1 cellular context compared by ENCODE assay signal in the genomic region with DNA sequence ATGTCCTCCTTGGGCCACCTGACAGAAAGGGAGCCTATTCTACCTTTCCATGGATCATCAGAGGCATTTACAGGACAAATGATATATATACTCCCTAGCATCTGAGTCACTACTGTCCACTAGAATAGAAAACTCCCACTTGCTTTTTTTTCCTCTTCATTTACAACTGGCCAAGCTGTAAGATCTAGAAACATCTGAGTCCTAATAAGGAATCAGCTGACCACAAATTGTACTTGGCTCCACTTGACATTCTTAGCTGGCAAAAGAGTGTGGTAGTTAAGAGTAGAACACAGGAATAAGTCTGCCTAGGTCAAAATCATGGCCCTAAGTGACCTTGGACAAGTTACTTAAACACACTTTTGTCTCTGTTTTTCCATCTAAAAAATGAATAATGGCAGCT.
TF ChIP-seq lines count a peak whose summit lies in the region.

No MANE protein-coding gene starts in this region.

TF ChIP-seq in WTC11, 78 proteins besides CTCF, POLR2A, EP300 and RAD21:
- TF ChIP-seq ZNF317 (CRISPR knock-in tag; IDR thresholded peaks at IDR 0.05; ENCODE audit: borderline replicate concordance, low read depth), result no peak
